17 cellular contexts compared by ENCODE assay signal in the genomic region with DNA sequence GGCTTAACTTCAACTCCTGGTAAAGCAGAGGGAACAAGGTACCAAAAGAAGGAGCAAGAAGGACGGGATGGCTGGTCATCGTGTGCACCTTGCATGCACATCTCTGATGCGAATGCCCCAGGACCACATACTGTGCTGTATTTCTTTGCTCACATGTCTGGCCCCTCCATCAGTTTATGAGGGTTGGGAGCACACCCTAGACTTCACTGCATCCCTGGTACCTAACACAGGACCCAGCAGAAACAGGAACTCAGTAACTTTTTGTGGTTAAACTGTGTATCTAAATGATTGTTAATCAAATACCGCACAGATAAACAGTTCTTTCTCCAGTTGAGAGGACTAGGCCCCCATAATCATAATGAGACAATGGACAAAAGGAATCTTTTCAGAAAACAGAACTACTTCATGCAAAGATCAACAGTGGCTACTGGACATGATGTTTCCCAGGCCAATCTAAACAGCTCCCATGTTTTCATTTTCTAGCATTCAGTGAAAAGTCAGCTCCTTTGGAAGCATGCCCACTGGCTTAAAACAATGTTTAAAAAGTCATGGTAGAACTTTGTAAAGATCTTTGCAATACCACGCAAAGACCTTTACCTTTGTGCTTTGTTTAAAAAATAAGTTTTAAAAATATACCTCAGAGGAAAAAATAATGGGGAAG. TPM values are rescaled to one million over a fixed set of nuclear protein-coding genes. Genes with fewer than 3 reads are reported as not detected.
DNase-seq lines count a peak whose midpoint lies in the region; ATAC-seq and TF ChIP-seq lines count a peak whose summit lies in the region.
"Had no signal": no experiment of that assay in that cellular context is flagged by ENCODE, and none has a peak within 500 bp of the region (broad histone marks: within the 10 kb centered on the region; RNA-seq: fewer than 3 reads in every experiment).

No MANE protein-coding gene starts in this region.

- H3K36me3 ChIP-seq in IMR-90 (ENCODE audit: control insufficient read depth, insufficient read depth, low read length) (no peaks in the 10 kb centered on the region), trophoblast cell (ENCODE audit: control insufficient read depth in 1 of 2, insufficient read depth in 2 of 2, low read length in 2 of 2) (peaks cover 0 to 3% of the 10 kb centered on the region in 2 experiments), endodermal cell (ENCODE audit: control insufficient read depth, insufficient read depth, low read length) (no peaks in the 10 kb centered on the region)
- no peaks in the 10 kb centered on the region for H3K36me3 ChIP-seq in effector memory CD4-positive, alpha-beta T cell (ENCODE audit: control insufficient read depth, insufficient read depth, low read length)
- H3K36me3 ChIP-seq: WERI-Rb-1 had no signal

- no peak overlapping the region for H2BK12ac ChIP-seq in trophoblast cell (ENCODE audit: low read length)

- H2AK9ac ChIP-seq in IMR-90 (replicated peaks; ENCODE audit: low read depth, low read length, poor library complexity): no peak overlapping the region

- H3K14ac ChIP-seq in IMR-90 (replicated peaks; ENCODE audit: low read depth, low read length) (no peak overlapping the region), trophoblast cell (ENCODE audit: low read length) (no peak overlapping the region)

- H3K36me3 Mint-ChIP-seq in stimulated activated naive B cell treated with anti-CD40 and anti-IgM and Interleukin-4, amounts not matched to agents 10 μg/mL and 1 μg/mL and 100 μg/mL, for 72 hours: peaks cover 5 to 37% of the 10 kb centered on the region in 2 donors
- H3K36me3 Mint-ChIP-seq in endodermal cell (ENCODE audit: low read depth): no peaks in the 10 kb centered on the region

- peak overlapping the region; percentile 59 for H3K27ac Mint-ChIP-seq in stimulated activated naive B cell treated with anti-CD40 and anti-IgM and Interleukin-4, amounts not matched to agents 10 μg/mL and 1 μg/mL and 100 μg/mL, for 72 hours
- H3K27ac Mint-ChIP-seq in endodermal cell: no peak overlapping the region
- H3K27ac Mint-ChIP-seq: CD4-positive, CD25-positive, alpha-beta regulatory T cell had no signal

- no peak for TF ChIP-seq RAD21 in IMR-90 (IDR thresholded peaks at IDR 0.05; ENCODE audit: low read length)

- no peak overlapping the region for H2BK5ac ChIP-seq in IMR-90 (ENCODE audit: low read depth, low read length, poor library complexity, severe bottlenecking)
- H2BK5ac ChIP-seq in trophoblast cell (ENCODE audit: low read depth, low read length, poor library complexity): no peak overlapping the region

- in situ Hi-C loops in IMR-90 (cut with MboI; ENCODE audit: low sequenced_read_pairs): no loop called here

- H2BK120ac ChIP-seq in IMR-90 (ENCODE audit: low read depth, low read length) (no peak overlapping the region), trophoblast cell (ENCODE audit: insufficient read depth, low read length, poor library complexity) (no peak overlapping the region)

- CTCF ChIA-PET in IMR-90 (lab: Yijun Ruan, JAX): no interaction called here

- H3K4me1 ChIP-seq in IMR-90 (ENCODE audit: control insufficient read depth, insufficient read depth, low read length) (no peaks in the 10 kb centered on the region), trophoblast cell (ENCODE audit: control insufficient read depth in 1 of 2, insufficient read depth in 2 of 2, low read length in 2 of 2) (peaks cover 7 to 20% of the 10 kb centered on the region in 2 experiments), endodermal cell (ENCODE audit: control insufficient read depth, insufficient read depth, low read length) (no peaks in the 10 kb centered on the region)
- no peaks in the 10 kb centered on the region for H3K4me1 ChIP-seq in effector memory CD4-positive, alpha-beta T cell (ENCODE audit: control insufficient read depth, insufficient read depth, low read length, poor library complexity, severe bottlenecking)

- no peak overlapping the region for H4K5ac ChIP-seq in IMR-90 (ENCODE audit: low read depth, low read length)

- WGBS in IMR-90 (ENCODE audit: extremely low coverage in 2 of 2, insufficient read length in 1 of 2), 2 experiments: 80% methylated on average over 1 of the region's 5 CpGs; no CpG with 5 or more reads in 1 of the 2 experiments
- no CpG with 5 or more reads among the region's 5 CpGs for WGBS in trophoblast cell (ENCODE audit: extremely low coverage, insufficient coverage, insufficient read length)
- 92 to 93% methylated on average over 4 to 5 of the region's 5 CpGs for WGBS in endodermal cell (ENCODE audit: insufficient coverage in 1 of 2, insufficient read length in 1 of 2), 2 experiments

- no peak overlapping the region for H3K27ac ChIP-seq in IMR-90 (ENCODE audit: insufficient read depth, low read length)
- peak overlapping the region in 58 of 59 donors; percentile 10 to 93 (median 80) for H3K27ac ChIP-seq in dorsolateral prefrontal cortex
- H3K27ac ChIP-seq in trophoblast cell (ENCODE audit: low read depth, low read length): no peak overlapping the region
- no peak overlapping the region for H3K27ac ChIP-seq in effector memory CD4-positive, alpha-beta T cell (ENCODE audit: insufficient read depth, low read length, poor library complexity, severe bottlenecking)
- no peak overlapping the region for H3K27ac ChIP-seq in endodermal cell (ENCODE audit: low read depth, low read length)
- H3K27ac ChIP-seq: epithelial cell of prostate, parathyroid adenoma, WERI-Rb-1 had no signal

- H4K12ac ChIP-seq in trophoblast cell (ENCODE audit: low read depth, low read length): no peak overlapping the region

- POLR2A ChIA-PET in IMR-90 (lab: Charles Lee; ENCODE audit: unreplicated experiment): no interaction called here

- H3K9me3 Mint-ChIP-seq in stimulated activated naive B cell treated with anti-CD40 and anti-IgM and Interleukin-4, amounts not matched to agents 10 μg/mL and 1 μg/mL and 100 μg/mL, for 72 hours: peaks cover 6 to 9% of the 10 kb centered on the region in 2 donors
- H3K9me3 Mint-ChIP-seq in endodermal cell: no peaks in the 10 kb centered on the region
- H3K9me3 Mint-ChIP-seq: CD4-positive, CD25-positive, alpha-beta regulatory T cell had no signal

- no TSS peak for BruUV-seq in IMR-90 (replicated peaks; lab: Mats Ljungman, UMichigan)

- H3K27me3 Mint-ChIP-seq in stimulated activated naive B cell treated with anti-CD40 and anti-IgM and Interleukin-4, amounts not matched to agents 10 μg/mL and 1 μg/mL and 100 μg/mL, for 72 hours: no peaks in the 10 kb centered on the region
- H3K27me3 Mint-ChIP-seq in endodermal cell (ENCODE audit: insufficient read depth): no peaks in the 10 kb centered on the region
- H3K27me3 Mint-ChIP-seq: CD4-positive, CD25-positive, alpha-beta regulatory T cell had no signal

- H3K4me2 ChIP-seq in IMR-90 (ENCODE audit: low read depth, low read length): no peak overlapping the region
- no peak overlapping the region for H3K4me2 ChIP-seq in trophoblast cell (ENCODE audit: low read length)

- TF ChIP-seq CTCF in IMR-90 (conservative IDR thresholded peaks at IDR 0.05; ENCODE audit: low read depth, low read length) (no peak), dorsolateral prefrontal cortex (IDR thresholded peaks at IDR 0.05 in 54 of 56, conservative IDR thresholded peaks at IDR 0.05 in 2 of 56; ENCODE audit: low read depth in 1 of 56, partially characterized antibody in 56 of 56) (peak in 1 of 56 donors; percentile 18), endodermal cell (conservative IDR thresholded peaks at IDR 0.05) (no peak)

- H2BK15ac ChIP-seq in IMR-90 (ENCODE audit: low read depth, low read length): no peak overlapping the region

- no peaks in the 10 kb centered on the region for H3K79me1 ChIP-seq in IMR-90 (ENCODE audit: low read depth in 1 of 2, low read length in 2 of 2)
- peaks cover 3% of the 10 kb centered on the region for H3K79me1 ChIP-seq in trophoblast cell (ENCODE audit: low read length)

- H4K8ac ChIP-seq in IMR-90 (ENCODE audit: low read depth in 2 of 2, low read length in 2 of 2): no peak overlapping the region
- H4K8ac ChIP-seq in trophoblast cell (ENCODE audit: low read depth, low read length): no peak overlapping the region

- H3K4me1 Mint-ChIP-seq in stimulated activated naive B cell treated with anti-CD40 and anti-IgM and Interleukin-4, amounts not matched to agents 10 μg/mL and 1 μg/mL and 100 μg/mL, for 72 hours: peaks cover 34 to 80% of the 10 kb centered on the region in 2 donors
- H3K4me1 Mint-ChIP-seq in endodermal cell: peaks cover 11% of the 10 kb centered on the region
- H3K4me1 Mint-ChIP-seq: CD4-positive, CD25-positive, alpha-beta regulatory T cell had no signal

- no peaks in the 10 kb centered on the region for H3K9me1 ChIP-seq in IMR-90 (ENCODE audit: insufficient read depth, low read length)

- dilution Hi-C loops in IMR-90 (cut with HindIII; ENCODE audit: low sequenced_read_pairs, unreplicated experiment): no loop called here

- no peak overlapping the region for H4K91ac ChIP-seq in IMR-90 (ENCODE audit: insufficient read depth, low read depth, low read length)
- no peak overlapping the region for H4K91ac ChIP-seq in trophoblast cell (ENCODE audit: low read depth, low read length)

- no peaks in the 10 kb centered on the region for H4K20me1 ChIP-seq in IMR-90 (ENCODE audit: insufficient read depth, low read length)

- H3K79me2 ChIP-seq in trophoblast cell (ENCODE audit: control insufficient read depth, insufficient read depth, low read length, poor library complexity): peaks cover 2% of the 10 kb centered on the region
- H3K79me2 ChIP-seq: parathyroid adenoma had no signal

- H3K4ac ChIP-seq in IMR-90 (ENCODE audit: low read depth, low read length) (no peak overlapping the region), trophoblast cell (ENCODE audit: low read depth, low read length) (no peak overlapping the region)

- H2AK5ac ChIP-seq in IMR-90 (ENCODE audit: low read depth, low read length): no peak overlapping the region
- H2AK5ac ChIP-seq in trophoblast cell (ENCODE audit: low read length): no peak overlapping the region

- H3K9ac ChIP-seq in IMR-90 (ENCODE audit: low read depth, low read length): no peak overlapping the region
- no peak overlapping the region for H3K9ac ChIP-seq in trophoblast cell (ENCODE audit: low read length)
- H3K9ac ChIP-seq in endodermal cell (ENCODE audit: extremely low read depth, low read length, poor library complexity, severe bottlenecking): no peak overlapping the region
- H3K9ac ChIP-seq: parathyroid adenoma had no signal

- H3K4me3 Mint-ChIP-seq in stimulated activated naive B cell treated with anti-CD40 and anti-IgM and Interleukin-4, amounts not matched to agents 10 μg/mL and 1 μg/mL and 100 μg/mL, for 72 hours: no peak overlapping the region
- no peak overlapping the region for H3K4me3 Mint-ChIP-seq in endodermal cell
- H3K4me3 Mint-ChIP-seq: CD4-positive, CD25-positive, alpha-beta regulatory T cell had no signal

- H3K18ac ChIP-seq in IMR-90 (ENCODE audit: low read depth, low read length): no peak overlapping the region
- H3K18ac ChIP-seq in trophoblast cell (ENCODE audit: low read length): no peak overlapping the region

- no peak overlapping the region for H3K56ac ChIP-seq in IMR-90 (ENCODE audit: extremely low read depth, insufficient read depth, low read length)

- TF ChIP-seq POLR2A in IMR-90 (IDR thresholded peaks at IDR 0.05; ENCODE audit: low read depth, low read length): no peak

- H3K23ac ChIP-seq in IMR-90 (ENCODE audit: low read depth, low read length): no peak overlapping the region
- no peak overlapping the region for H3K23ac ChIP-seq in trophoblast cell (ENCODE audit: low read length)

- H2BK20ac ChIP-seq in IMR-90 (ENCODE audit: low read depth, low read length): no peak overlapping the region

- intact Hi-C loops in IMR-90 (cut with micrococcal nuclease): no loop called here
- intact Hi-C loops in dorsolateral prefrontal cortex (cut with DNase I): loop anchor here in 1 of 2 donors (5.0 kb wide), 2 partner anchors 36 to 111 kb away; no protein-coding TSS in a partner anchor

- H3K4me3 ChIP-seq in IMR-90 (ENCODE audit: insufficient read depth, low read depth, low read length) (no peak overlapping the region), dorsolateral prefrontal cortex (no peak overlapping the region), trophoblast cell (ENCODE audit: low read depth, low read length) (no peak overlapping the region), endodermal cell (ENCODE audit: low read length) (no peak overlapping the region)
- no peak overlapping the region for H3K4me3 ChIP-seq in effector memory CD4-positive, alpha-beta T cell (ENCODE audit: insufficient read depth, low read depth, low read length, poor library complexity, severe bottlenecking)

- H3K9me3 ChIP-seq in IMR-90 (ENCODE audit: control insufficient read depth, insufficient read depth, low read length) (no peaks in the 10 kb centered on the region), trophoblast cell (ENCODE audit: insufficient read depth, low read depth, low read length) (no peaks in the 10 kb centered on the region), endodermal cell (ENCODE audit: control insufficient read depth, low read length) (no peaks in the 10 kb centered on the region)
- no peaks in the 10 kb centered on the region for H3K9me3 ChIP-seq in effector memory CD4-positive, alpha-beta T cell (ENCODE audit: control insufficient read depth, low read length)

- H2AFZ ChIP-seq in IMR-90 (replicated peaks; ENCODE audit: low read length, poor library complexity) (peak overlapping the region; percentile 29), trophoblast cell (ENCODE audit: insufficient read depth, low read length, poor library complexity) (no peak overlapping the region)
- H2AFZ ChIP-seq: parathyroid adenoma had no signal

- H3K27me3 ChIP-seq in IMR-90 (ENCODE audit: control insufficient read depth, insufficient read depth, low read length) (no peaks in the 10 kb centered on the region), dorsolateral prefrontal cortex (no peaks in the 10 kb centered on the region), trophoblast cell (ENCODE audit: insufficient read depth, low read length) (no peaks in the 10 kb centered on the region), endodermal cell (ENCODE audit: control insufficient read depth, insufficient read depth, low read length, poor library complexity, severe bottlenecking) (no peaks in the 10 kb centered on the region)
- H3K27me3 ChIP-seq in effector memory CD4-positive, alpha-beta T cell (replicated peaks; ENCODE audit: control insufficient read depth, insufficient read depth, low read length, poor library complexity, severe bottlenecking): no peaks in the 10 kb centered on the region

- DNase-seq in IMR-90 (no peak), dorsolateral prefrontal cortex (no peak), trophoblast cell (no peak), endodermal cell (no peak)
- DNase-seq in stimulated activated naive B cell treated with anti-CD40 and anti-IgM and Interleukin-4, amounts not matched to agents 10 μg/mL and 1 μg/mL and 100 μg/mL, for 72 hours: no peak
- DNase-seq in effector memory CD4-positive, alpha-beta T cell: no peak
- DNase-seq: CD4-positive, CD25-positive, alpha-beta regulatory T cell; H7; KG1; NCI-H2029; NCI-H82; WERI-Rb-1 had no signal

- ATAC-seq in GM19463 (IDR thresholded peaks at IDR 0.05; ENCODE audit: unreplicated experiment) (peak; percentile 62), IMR-90 (ENCODE audit: low read depth) (no peak), GM21390 (IDR thresholded peaks at IDR 0.05; ENCODE audit: unreplicated experiment) (no peak)
- peak; percentile 96 for ATAC-seq in stimulated activated naive B cell treated with anti-CD40 and anti-IgM and Interleukin-4, amounts not matched to agents 10 μg/mL and 1 μg/mL and 100 μg/mL, for 72 hours (replicated peaks)

RNA-seq across cellular contexts. Expression of gene IFNK, which starts 55.5 kb away (rescaled TPM):
- total RNA-seq in IMR-90 (2012; rRNA removed): not detected in 2 replicates
- polyA plus RNA-seq in IMR-90 (2012; rRNA removed): not detected in 2 replicates
- polyA plus RNA-seq in IMR-90 (2012; cell fraction: cytosol; rRNA removed): not detected in 2 replicates
- not detected in 2 replicates for polyA plus RNA-seq in IMR-90 (2012; cell fraction: nucleus; rRNA removed; ENCODE audit: low replicate concordance)
- not detected for total RNA-seq in dorsolateral prefrontal cortex
- not detected in 2 replicates for polyA plus RNA-seq in trophoblast cell (2013)
- total RNA-seq in endodermal cell: not detected
- polyA plus RNA-seq in endodermal cell (2013, experiment 1 of 2): not detected
- not detected for polyA plus RNA-seq in endodermal cell (2013, experiment 2 of 2)
- total RNA-seq: CD4-positive, CD25-positive, alpha-beta regulatory T cell; H7; lung microvascular endothelial cell had no signal
- polyA plus RNA-seq: CD4-positive, CD25-positive, alpha-beta regulatory T cell had no signal

Comparison
In these comparisons a context has a peak if more than half of its experiments do, and no peak if none do; other contexts are left out.
1. ATAC-seq: peak in GM19463 (single experiment) and stimulated activated naive B cell treated with anti-CD40 and anti-IgM and Interleukin-4, amounts not matched to agents 10 μg/mL and 1 μg/mL and 100 μg/mL, for 72 hours (2 of 2); none in IMR-90 (single experiment) and GM21390 (single experiment).
2. H3K27ac ChIP-seq: peak in dorsolateral prefrontal cortex (58 of 59); none in IMR-90 (single experiment), trophoblast cell (single experiment), effector memory CD4-positive, alpha-beta T cell (single experiment) and endodermal cell (single experiment).